9 cellular contexts compared by ENCODE assay signal in genomic region chr13:79194727-79195126, GRCh38.
DNase-seq lines count a peak whose midpoint lies in the region; ATAC-seq and TF ChIP-seq lines count a peak whose summit lies in the region.
"Had no signal": no experiment of that assay in that cellular context is flagged by ENCODE, and none has a peak within 500 bp of the region (broad histone marks: within the 10 kb centered on the region; RNA-seq: fewer than 3 reads in every experiment).

No MANE protein-coding gene starts in this region.

- H3K27me3 ChIP-seq in testis (no peaks in the 10 kb centered on the region), BE2C (no peaks in the 10 kb centered on the region)

- intact Hi-C loops in activated B cell treated with CpG ODN at 0.5 μM for 24 hours (cut with micrococcal nuclease): loop anchor here (1.0 to 5.0 kb wide), 7 partner anchors 50 to 1498 kb away; partner anchors contain the start of genes OBI1 and SLAIN1
- intact Hi-C loops in testis (cut with DNase I; ENCODE audit: low total_unique reads): no loop called here
- intact Hi-C loops in cardiac septum (cut with DNase I): no loop called here

- no peaks in the 10 kb centered on the region for H3K9me3 Mint-ChIP-seq in activated B cell treated with CpG ODN at 0.5 μM for 24 hours

- DNase-seq in activated B cell treated with CpG ODN at 0.5 μM for 24 hours (no peak), testis (no peak), BE2C (no peak), NCI-H1048 (lab: John Stamatoyannopoulos, UW) (no peak), cardiac septum (ENCODE audit: low spot score) (no peak)
- DNase-seq: GM23248 had no signal

- POLR2A ChIA-PET in activated B cell treated with CpG ODN at 0.5 μM for 24 hours (lab: Charles Lee): interaction anchor here (0.6 kb wide), 1 partner anchor 20 kb away, joined by 8 read pairs; no protein-coding TSS in a partner anchor

- TF ChIP-seq CTCF in activated B cell treated with CpG ODN at 0.5 μM for 24 hours (IDR thresholded peaks at IDR 0.05): no peak
- no peak for TF ChIP-seq CTCF in testis (IDR thresholded peaks at IDR 0.05)
- no peak for TF ChIP-seq CTCF in BE2C (IDR thresholded peaks at IDR 0.05; ENCODE audit: low read depth, low read length)

- H3K27ac Mint-ChIP-seq in activated B cell treated with CpG ODN at 0.5 μM for 24 hours: peak overlapping the region; percentile 65

- H3K4me3 Mint-ChIP-seq in activated B cell treated with CpG ODN at 0.5 μM for 24 hours: peak overlapping the region; percentile 65

- H3K9me3 ChIP-seq in testis (no peaks in the 10 kb centered on the region), BE2C (no peaks in the 10 kb centered on the region)

- H3K27ac ChIP-seq in testis: no peak overlapping the region
- H3K27ac ChIP-seq: GM23248 had no signal

- H3K4me1 ChIP-seq in testis (peaks cover 4% of the 10 kb centered on the region), BE2C (no peaks in the 10 kb centered on the region; the same call in 1 of the 2 replicates)

- H3K4me3 ChIP-seq in testis (no peak overlapping the region), BE2C (ENCODE audit: low read depth, low read length) (no peak overlapping the region)
- H3K4me3 ChIP-seq: GM23248 had no signal

- CTCF ChIA-PET in activated B cell treated with CpG ODN at 0.5 μM for 24 hours (lab: Charles Lee): interaction anchor here (0.6 kb wide), 1 partner anchor 14 kb away, joined by 3 read pairs; no protein-coding TSS in a partner anchor

- no peaks in the 10 kb centered on the region for H3K36me3 Mint-ChIP-seq in activated B cell treated with CpG ODN at 0.5 μM for 24 hours (ENCODE audit: low read depth)

- no peak for TF ChIP-seq POLR2A in testis (IDR thresholded peaks at IDR 0.05)

- ATAC-seq in GM18511 (IDR thresholded peaks at IDR 0.05; ENCODE audit: unreplicated experiment) (peak; percentile 42), GM21367 (IDR thresholded peaks at IDR 0.05; ENCODE audit: unreplicated experiment) (peak; percentile 25), HG03064 (IDR thresholded peaks at IDR 0.05; ENCODE audit: low read depth, unreplicated experiment) (peak; percentile 34), activated B cell treated with CpG ODN at 0.5 μM for 24 hours (ENCODE audit: low read depth) (peak; percentile 48)

- H3K27me3 Mint-ChIP-seq in activated B cell treated with CpG ODN at 0.5 μM for 24 hours: no peaks in the 10 kb centered on the region

- peaks cover 65% of the 10 kb centered on the region for H3K4me1 Mint-ChIP-seq in activated B cell treated with CpG ODN at 0.5 μM for 24 hours

- H3K36me3 ChIP-seq in testis (ENCODE audit: low read depth, missing control alignments) (no peaks in the 10 kb centered on the region), BE2C (no peaks in the 10 kb centered on the region)

- 93 to 95% methylated on average over 2 of the region's 2 CpGs for WGBS in testis, 2 donors
